Comparison of ENCODE assay signal across 19 cellular contexts in the genomic region with DNA sequence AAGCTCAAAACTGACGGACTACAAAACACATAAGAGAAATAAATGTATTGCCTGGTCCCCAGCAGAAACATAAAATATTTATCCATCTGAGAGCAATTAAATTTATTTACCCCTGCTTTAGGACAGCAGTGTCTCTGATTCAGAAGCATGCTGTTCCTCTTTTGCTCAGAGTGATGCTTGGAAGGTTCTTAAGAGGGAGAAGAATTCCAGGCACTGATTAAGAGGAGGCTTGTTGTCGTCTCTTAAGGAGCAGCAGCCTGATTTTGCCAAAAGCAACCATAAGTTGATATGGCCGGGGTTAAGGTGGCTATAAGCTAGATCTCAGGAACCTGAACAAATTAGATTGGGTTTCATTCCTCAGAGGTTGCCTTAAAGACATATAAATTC. TPM values are rescaled to one million over a fixed set of nuclear protein-coding genes. Genes with fewer than 3 reads are reported as not detected.
DNase-seq lines count a peak whose midpoint lies in the region; ATAC-seq, FAIRE-seq and TF ChIP-seq lines count a peak whose summit lies in the region.
"Had no signal": no experiment of that assay in that cellular context is flagged by ENCODE, and none has a peak within 500 bp of the region (broad histone marks: within the 10 kb centered on the region; RNA-seq: fewer than 3 reads in every experiment).

No MANE protein-coding gene starts in this region.

- no peaks in the 10 kb centered on the region for H4K20me1 ChIP-seq in osteoblast (ENCODE audit: insufficient read depth, low read length)

- intact Hi-C loops in left ventricle myocardium inferior (cut with micrococcal nuclease), result no loop called here
- intact Hi-C loops in left cardiac atrium (cut with DNase I), result no loop called here

- DNase-seq in left ventricle myocardium inferior (no peak), left cardiac atrium (no peak), chondrocyte (ENCODE audit: low spot score) (no peak), osteoblast (ENCODE audit: insufficient read length, low spot score, missing footprints) (no peak), NCI-H187 (lab: John Stamatoyannopoulos, UW) (no peak), small intestine (no peak), middle frontal gyrus (ENCODE audit: extremely low spot score, low spot score) (no peak)
- DNase-seq in stimulated activated CD4-positive, alpha-beta T cell treated with anti-CD3 and anti-CD28 coated beads, Interleukin-4, amount 100 ng/mL, for 4 hours, result no peak
- DNase-seq: activated gamma-delta T cell; body of pancreas; glutamatergic neuron; KG1; stimulated activated CD8-positive, alpha-beta memory T cell treated with anti-CD3 and anti-CD28 coated beads, Interleukin-4, amount 100 ng/mL, for 48 hours; SW 1271 had no signal

- H3K4me3 ChIP-seq in left ventricle myocardium inferior, result peak overlapping the region; percentile 18
- no peak overlapping the region for H3K4me3 ChIP-seq in osteoblast (ENCODE audit: insufficient read depth, low read length)
- H3K4me3 ChIP-seq in small intestine (ENCODE audit: low read depth in 1 of 2, low read length in 2 of 2), result no peak overlapping the region
- H3K4me3 ChIP-seq: body of pancreas had no signal

- peak overlapping the region; percentile 75 for H3K4me2 ChIP-seq in osteoblast (ENCODE audit: insufficient read depth, low read length)

- H3K4me1 ChIP-seq in left ventricle myocardium inferior (peaks cover 40% of the 10 kb centered on the region), osteoblast (ENCODE audit: insufficient read depth, low read length) (peaks cover 35% of the 10 kb centered on the region), small intestine (ENCODE audit: control insufficient read depth in 2 of 2, insufficient read depth in 1 of 2, low read depth in 1 of 2, low read length in 1 of 2) (no peaks in the 10 kb centered on the region)
- H3K4me1 ChIP-seq: body of pancreas had no signal

- peak overlapping the region; percentile 78 for H3K27ac ChIP-seq in left ventricle myocardium inferior (replicated peaks)
- peak overlapping the region; percentile 95 for H3K27ac ChIP-seq in osteoblast (ENCODE audit: low read depth, low read length)
- no peak overlapping the region for H3K27ac ChIP-seq in small intestine (ENCODE audit: low read depth in 1 of 2, low read length in 1 of 2)
- H3K27ac ChIP-seq: body of pancreas had no signal

- no peaks in the 10 kb centered on the region for H3K27me3 Mint-ChIP-seq in chondrocyte (ENCODE audit: low read depth)

- H3K79me2 ChIP-seq in osteoblast (ENCODE audit: insufficient read depth, low read length), result peaks cover 14% of the 10 kb centered on the region

- no peaks in the 10 kb centered on the region for H3K36me3 Mint-ChIP-seq in chondrocyte (ENCODE audit: low read depth)

- H3K9me3 ChIP-seq in left ventricle myocardium inferior (replicated peaks) (no peaks in the 10 kb centered on the region), osteoblast (ENCODE audit: low read depth, low read length) (no peaks in the 10 kb centered on the region), small intestine (ENCODE audit: control insufficient read depth, low read depth) (no peaks in the 10 kb centered on the region)
- H3K9me3 ChIP-seq: body of pancreas had no signal

- whole genome bisulfite sequencing in small intestine, 3 donors, result 71 to 90% (median 82%) methylated on average over 3 of the region's 3 CpGs

- peak overlapping the region; percentile 96 for H3K27ac Mint-ChIP-seq in chondrocyte (ENCODE audit: unreplicated experiment)

- peaks cover 82% of the 10 kb centered on the region for H3K4me1 Mint-ChIP-seq in chondrocyte (ENCODE audit: low read depth)

- ATAC-seq in left cardiac atrium, result no peak
- ATAC-seq: body of pancreas had no signal

- H3K4me3 Mint-ChIP-seq in chondrocyte (ENCODE audit: unreplicated experiment), result peak overlapping the region; percentile 71
- H3K4me3 Mint-ChIP-seq: WTC11 had no signal

- FAIRE-seq in small intestine (lab: Jason Lieb, UNC), result no peak
- FAIRE-seq: D721Med, H54, keratinocyte, urothelium cell line had no signal

- no peak overlapping the region for H2AFZ ChIP-seq in osteoblast (ENCODE audit: low read length)

- no peaks in the 10 kb centered on the region for H3K9me3 Mint-ChIP-seq in chondrocyte (ENCODE audit: low read depth)

- H3K27me3 ChIP-seq in left ventricle myocardium inferior (ENCODE audit: low read depth) (no peaks in the 10 kb centered on the region), osteoblast (ENCODE audit: insufficient read depth, low read length) (no peaks in the 10 kb centered on the region), small intestine (ENCODE audit: control insufficient read depth in 2 of 2, insufficient read depth in 2 of 2, low read length in 2 of 2) (no peaks in the 10 kb centered on the region)
- H3K27me3 ChIP-seq: body of pancreas had no signal

- H3K36me3 ChIP-seq in left ventricle myocardium inferior (no peaks in the 10 kb centered on the region), osteoblast (ENCODE audit: insufficient read depth, low read length) (no peaks in the 10 kb centered on the region), small intestine (ENCODE audit: control insufficient read depth in 2 of 2, insufficient read depth in 2 of 2, low read length in 2 of 2) (no peaks in the 10 kb centered on the region)

- TF ChIP-seq CTCF in left ventricle myocardium inferior (IDR thresholded peaks at IDR 0.05; ENCODE audit: borderline replicate concordance) (no peak), chondrocyte (IDR thresholded peaks at IDR 0.05) (no peak), osteoblast (IDR thresholded peaks at IDR 0.05; ENCODE audit: extremely low read depth, low read depth, low read length) (no peak)

RNA-seq across cellular contexts. Expression of gene CAP2, which starts 25.8 kb away (rescaled TPM):
- total RNA-seq in left ventricle myocardium inferior (149 TPM), left cardiac atrium (10 to 100 TPM; 69.6 to 79.5 TPM), chondrocyte (76.6 to 90.4 TPM (median 86.1 TPM) in 3 replicates), osteoblast (10.0 and 12.3 TPM in 2 replicates)
- 1 to 10 TPM in 2 of 3 donors, under 1 TPM in 1; 0.89 to 3.0 (median 2.7) TPM for polyA plus RNA-seq in small intestine

Comparison
In these comparisons a context has a peak if more than half of its experiments do, and no peak if none do; other contexts are left out.
1. H3K27ac ChIP-seq: peak in left ventricle myocardium inferior (single experiment) and osteoblast (single experiment); none in small intestine (0 of 2).